13 cellular contexts compared by ENCODE assay signal in genomic region chr10:101558206-101558605, GRCh38. TPM values are rescaled to one million over a fixed set of nuclear protein-coding genes. Genes with fewer than 3 reads are reported as not detected.
DNase-seq lines count a peak whose midpoint lies in the region; ATAC-seq, FAIRE-seq and TF ChIP-seq lines count a peak whose summit lies in the region.
"Had no signal": no experiment of that assay in that cellular context is flagged by ENCODE, and none has a peak within 500 bp of the region (broad histone marks: within the 10 kb centered on the region; RNA-seq: fewer than 3 reads in every experiment).

No MANE protein-coding gene starts in this region.

- H3K27me3 ChIP-seq in K562 (ENCODE audit: control insufficient read depth in 2 of 2, insufficient read depth in 2 of 2, low read length in 2 of 2) (no peaks in the 10 kb centered on the region), prostate gland (replicated peaks; ENCODE audit: insufficient read depth) (no peaks in the 10 kb centered on the region)
- H3K27me3 ChIP-seq: BE2C had no signal

- DNase-seq in activated naive CD8-positive, alpha-beta T cell treated with anti-CD3 and anti-CD28 coated beads, Interleukin-2, amount 10 ng/mL, durations not matched to agents 7 days and 5 days: no peak
- DNase-seq in activated naive CD8-positive, alpha-beta T cell treated with anti-CD3 and anti-CD28 coated beads, Interleukin-2, amount 50 U/mL, for 24 hours: no peak
- DNase-seq in NCI-H69 (lab: John Stamatoyannopoulos, UW) (peak; percentile 47), K562 (ENCODE audit: extremely low read depth in 1 of 4, low spot score in 3 of 4) (no peak), D341Med (ENCODE audit: low spot score) (no peak), NCI-H2196 treated with DMSO at 0.1 percent for 48 hours (lab: John Stamatoyannopoulos, UW; ENCODE audit: unreplicated experiment) (no peak), prostate gland (ENCODE audit: low spot score) (no peak)
- DNase-seq in stimulated activated naive CD8-positive, alpha-beta T cell treated with anti-CD3 and anti-CD28 coated beads, Interleukin-15, amount 100 ng/mL, for 72 hours: no peak
- DNase-seq: BE2C, left cardiac atrium, NCI-H2107, spleen had no signal

- H2AFZ ChIP-seq in K562 (ENCODE audit: low read depth, low read length): no peak overlapping the region

- 0 out of 4 replicates have a peak overlapping the region, but pooled peaks of 1 of the 2 experiments have one; percentile 45 for H3K9ac ChIP-seq in K562 (ENCODE audit: insufficient read depth in 1 of 2, low read depth in 2 of 2, low read length in 2 of 2)

- BruUV-seq in K562 (replicated peaks; lab: Mats Ljungman, UMichigan): no TSS peak

- H3K36me3 ChIP-seq in K562 (ENCODE audit: control insufficient read depth, insufficient read depth, low read length) (no peaks in the 10 kb centered on the region), prostate gland (no peaks in the 10 kb centered on the region)
- H3K36me3 ChIP-seq: BE2C had no signal

- POLR2A ChIA-PET in activated naive CD8-positive, alpha-beta T cell treated with anti-CD3 and anti-CD28 coated beads, Interleukin-2, amount 10 ng/mL, durations not matched to agents 7 days and 5 days (lab: Charles Lee): interaction anchor here (1.3 kb wide), 1 partner anchor 12 kb away, joined by 4 read pairs; no protein-coding TSS in a partner anchor
- POLR2A ChIA-PET in K562 (lab: Yijun Ruan, JAX): interaction anchor here (0.6 kb wide), 1 partner anchor 252 kb away, joined by 3 read pairs; no protein-coding TSS in a partner anchor

- no peak for TF ChIP-seq RAD21 in K562 (CRISPR knock-in tag; conservative IDR thresholded peaks at IDR 0.05 in 1 of 2, IDR thresholded peaks at IDR 0.05 in 1 of 2)

- peak overlapping the region; percentile 58 for H3K27ac Mint-ChIP-seq in activated naive CD8-positive, alpha-beta T cell treated with anti-CD3 and anti-CD28 coated beads, Interleukin-2, amount 10 ng/mL, durations not matched to agents 7 days and 5 days
- no peak overlapping the region for H3K27ac Mint-ChIP-seq in activated naive CD8-positive, alpha-beta T cell treated with anti-CD3 and anti-CD28 coated beads, Interleukin-2, amount 50 U/mL, for 24 hours
- peak overlapping the region in 1 of 2 donors; percentile 31 for H3K27ac Mint-ChIP-seq in stimulated activated naive CD8-positive, alpha-beta T cell treated with anti-CD3 and anti-CD28 coated beads, Interleukin-15, amount 100 ng/mL, for 72 hours
- H3K27ac Mint-ChIP-seq: activated naive CD8-positive, alpha-beta T cell had no signal

- peaks cover 18% of the 10 kb centered on the region for H3K4me1 Mint-ChIP-seq in activated naive CD8-positive, alpha-beta T cell treated with anti-CD3 and anti-CD28 coated beads, Interleukin-2, amount 10 ng/mL, durations not matched to agents 7 days and 5 days
- H3K4me1 Mint-ChIP-seq in activated naive CD8-positive, alpha-beta T cell treated with anti-CD3 and anti-CD28 coated beads, Interleukin-2, amount 50 U/mL, for 24 hours: peaks cover 6% of the 10 kb centered on the region
- peaks cover 24% of the 10 kb centered on the region for H3K4me1 Mint-ChIP-seq in stimulated activated naive CD8-positive, alpha-beta T cell treated with anti-CD3 and anti-CD28 coated beads, Interleukin-15, amount 100 ng/mL, for 72 hours

- no peak for FAIRE-seq in K562 (lab: Jason Lieb, UNC)

- no peak overlapping the region for H3K4me3 Mint-ChIP-seq in activated naive CD8-positive, alpha-beta T cell treated with anti-CD3 and anti-CD28 coated beads, Interleukin-2, amount 10 ng/mL, durations not matched to agents 7 days and 5 days
- H3K4me3 Mint-ChIP-seq in activated naive CD8-positive, alpha-beta T cell treated with anti-CD3 and anti-CD28 coated beads, Interleukin-2, amount 50 U/mL, for 24 hours: no peak overlapping the region
- H3K4me3 Mint-ChIP-seq in stimulated activated naive CD8-positive, alpha-beta T cell treated with anti-CD3 and anti-CD28 coated beads, Interleukin-15, amount 100 ng/mL, for 72 hours: no peak overlapping the region
- H3K4me3 Mint-ChIP-seq: activated naive CD8-positive, alpha-beta T cell had no signal

- H3K79me2 ChIP-seq in K562 (ENCODE audit: control insufficient read depth, insufficient read depth, low read length): no peaks in the 10 kb centered on the region

- no peak overlapping the region for H3K4me3 ChIP-seq in K562
- no peak overlapping the region for H3K4me3 ChIP-seq in prostate gland
- H3K4me3 ChIP-seq: spleen had no signal

- TF ChIP-seq CTCF in K562 (IDR thresholded peaks at IDR 0.05 in 2 of 3, conservative IDR thresholded peaks at IDR 0.05 in 1 of 3; ENCODE audit: insufficient read depth in 2 of 3, low read depth in 1 of 3, low read length in 3 of 3) (no peak), prostate gland (IDR thresholded peaks at IDR 0.05) (no peak)

- H3K4me1 ChIP-seq in K562 (replicated peaks in 1 of 2; ENCODE audit: control insufficient read depth in 2 of 2, insufficient read depth in 2 of 2, low read length in 2 of 2) (peaks cover 0 to 9% of the 10 kb centered on the region in 2 experiments; a peak in 2 of 5 replicates), prostate gland (replicated peaks) (no peaks in the 10 kb centered on the region)

- TF ChIP-seq POLR2A in K562 (conservative IDR thresholded peaks at IDR 0.05): no peak
- TF ChIP-seq POLR2A in prostate gland (IDR thresholded peaks at IDR 0.05): no peak

- H3K4me2 ChIP-seq in K562 (ENCODE audit: insufficient read depth, low read length): no peak overlapping the region

- H3K27ac ChIP-seq in K562 (ENCODE audit: extremely low read depth, low read depth, low read length) (no peak overlapping the region), prostate gland (no peak overlapping the region)
- H3K27ac ChIP-seq: spleen had no signal

- H3K9me3 ChIP-seq in K562 (replicated peaks; ENCODE audit: control insufficient read depth, insufficient read depth, low read depth, low read length) (no peaks in the 10 kb centered on the region), prostate gland (no peaks in the 10 kb centered on the region)
- H3K9me3 ChIP-seq: BE2C, spleen had no signal

- no peaks in the 10 kb centered on the region for H3K9me3 Mint-ChIP-seq in activated naive CD8-positive, alpha-beta T cell treated with anti-CD3 and anti-CD28 coated beads, Interleukin-2, amount 10 ng/mL, durations not matched to agents 7 days and 5 days
- H3K9me3 Mint-ChIP-seq in activated naive CD8-positive, alpha-beta T cell treated with anti-CD3 and anti-CD28 coated beads, Interleukin-2, amount 50 U/mL, for 24 hours: no peaks in the 10 kb centered on the region
- no peaks in the 10 kb centered on the region for H3K9me3 Mint-ChIP-seq in stimulated activated naive CD8-positive, alpha-beta T cell treated with anti-CD3 and anti-CD28 coated beads, Interleukin-15, amount 100 ng/mL, for 72 hours

- WGBS in K562 (ENCODE audit: insufficient coverage, low coverage, missing lambda C conversion rate): 36% methylated on average over 2 of the region's 2 CpGs
- 47% methylated on average over 2 of the region's 2 CpGs for WGBS in prostate gland

- in situ Hi-C loops in K562 (cut with MboI): no loop called here

- no peak for TF ChIP-seq EP300 in K562 (IDR thresholded peaks at IDR 0.05; ENCODE audit: low read length)

- CTCF ChIA-PET in K562 (lab: Yijun Ruan, JAX; ENCODE audit: low intra/inter-chr PET ratio): no interaction called here

- H3K36me3 Mint-ChIP-seq in activated naive CD8-positive, alpha-beta T cell treated with anti-CD3 and anti-CD28 coated beads, Interleukin-2, amount 10 ng/mL, durations not matched to agents 7 days and 5 days: no peaks in the 10 kb centered on the region
- no peaks in the 10 kb centered on the region for H3K36me3 Mint-ChIP-seq in activated naive CD8-positive, alpha-beta T cell treated with anti-CD3 and anti-CD28 coated beads, Interleukin-2, amount 50 U/mL, for 24 hours (ENCODE audit: low read depth)
- H3K36me3 Mint-ChIP-seq: activated naive CD8-positive, alpha-beta T cell had no signal

- no peaks in the 10 kb centered on the region for H3K27me3 Mint-ChIP-seq in activated naive CD8-positive, alpha-beta T cell treated with anti-CD3 and anti-CD28 coated beads, Interleukin-2, amount 10 ng/mL, durations not matched to agents 7 days and 5 days
- H3K27me3 Mint-ChIP-seq in activated naive CD8-positive, alpha-beta T cell treated with anti-CD3 and anti-CD28 coated beads, Interleukin-2, amount 50 U/mL, for 24 hours: no peaks in the 10 kb centered on the region
- no peaks in the 10 kb centered on the region for H3K27me3 Mint-ChIP-seq in stimulated activated naive CD8-positive, alpha-beta T cell treated with anti-CD3 and anti-CD28 coated beads, Interleukin-15, amount 100 ng/mL, for 72 hours
- H3K27me3 Mint-ChIP-seq: activated naive CD8-positive, alpha-beta T cell had no signal

- intact Hi-C loops in K562 (cut with micrococcal nuclease) (no loop called here), prostate gland (cut with DNase I) (no loop called here)

- no peaks in the 10 kb centered on the region for H4K20me1 ChIP-seq in K562 (replicated peaks; ENCODE audit: control insufficient read depth, insufficient read depth, low read length)

- no peaks in the 10 kb centered on the region for H3K9me1 ChIP-seq in K562 (ENCODE audit: control insufficient read depth, insufficient read depth, low read length)

- peak; percentile 79 for ATAC-seq in activated naive CD8-positive, alpha-beta T cell treated with anti-CD3 and anti-CD28 coated beads, Interleukin-2, amount 10 ng/mL, durations not matched to agents 7 days and 5 days (ENCODE audit: low read depth)
- ATAC-seq in activated naive CD8-positive, alpha-beta T cell treated with anti-CD3 and anti-CD28 coated beads, Interleukin-2, amount 50 U/mL, for 24 hours: no peak
- ATAC-seq in K562: peak; percentile 56
- peak; percentile 38 for ATAC-seq in stimulated activated naive CD8-positive, alpha-beta T cell treated with anti-CD3 and anti-CD28 coated beads, Interleukin-15, amount 100 ng/mL, for 72 hours

RNA-seq across cellular contexts. Expression of gene POLL, which starts 29.9 kb away (rescaled TPM):
- 10 to 100 TPM; 34.9 to 37.7 TPM for total RNA-seq in activated naive CD8-positive, alpha-beta T cell treated with anti-CD3 and anti-CD28 coated beads, Interleukin-2, amount 10 ng/mL, durations not matched to agents 7 days and 5 days
- 27.0 and 79.5 TPM in 2 replicates for total RNA-seq in K562 (2011; cell fraction: chromatin; rRNA removed; ENCODE audit: low replicate concordance)
- total RNA-seq in K562 (2011; cell fraction: nucleolus; rRNA removed): 44.1 and 46.7 TPM in 2 replicates
- 37.4 and 38.1 TPM in 2 replicates for total RNA-seq in K562 (2011; cell fraction: nucleoplasm; rRNA removed)
- total RNA-seq in K562 (2014; rRNA removed): 10.9 and 11.7 TPM in 2 replicates
- 5.4 and 6.4 TPM in 2 replicates for total RNA-seq in K562 (2014; rRNA removed; fragmentation: Illumina TruSeq; extraction: Trizol)
- total RNA-seq in K562 (2015; rRNA removed; fragmentation: Illumina TruSeq; extraction: Trizol): 6.9 and 8.4 TPM in 2 replicates
- 16.9 and 18.7 TPM in 2 replicates for total RNA-seq in K562 (2021)
- polyA plus RNA-seq in K562 (2011; rRNA removed): 13.7 and 21.8 TPM in 2 replicates
- polyA plus RNA-seq in K562 (2011; cell fraction: cytosol; rRNA removed): 25.2 and 35.8 TPM in 2 replicates
- polyA plus RNA-seq in K562 (2011; cell fraction: nucleus; rRNA removed): 60.9 and 95.5 TPM in 2 replicates
- 12.9 and 23.2 TPM in 2 replicates for polyA plus RNA-seq in K562 (2012)
- polyA plus RNA-seq in K562 (2014; fragmentation: Illumina TruSeq; extraction: Trizol): 13.3 and 14.2 TPM in 2 replicates
- polyA plus RNA-seq in K562 (2014; fragmentation: Nextera tagmentation; extraction: Ambion mirVana): 1 to 10 TPM; 1.2 to 2.1 TPM
- 13.3 and 16.1 TPM in 2 replicates for polyA plus RNA-seq in K562 (2014; rRNA removed)
- 15.2 and 18.3 TPM in 2 replicates for polyA minus RNA-seq in K562 (2011; rRNA and poly(A)+ RNA removed)
- polyA minus RNA-seq in K562 (2011; cell fraction: cytosol; rRNA and poly(A)+ RNA removed): 12.1 and 13.3 TPM in 2 replicates
- 20.1 and 24.3 TPM in 2 replicates for polyA minus RNA-seq in K562 (2011; cell fraction: nucleus; rRNA and poly(A)+ RNA removed)
- 10 to 100 TPM; 23.2 to 44.7 TPM for total RNA-seq in prostate gland

RNA-seq across cellular contexts. Expression of gene DPCD, which starts 29.9 kb away (rescaled TPM):
- 1 to 10 TPM; 4.0 to 5.5 TPM for total RNA-seq in activated naive CD8-positive, alpha-beta T cell treated with anti-CD3 and anti-CD28 coated beads, Interleukin-2, amount 10 ng/mL, durations not matched to agents 7 days and 5 days
- total RNA-seq in K562 (2011; cell fraction: chromatin; rRNA removed; ENCODE audit: low replicate concordance): 4.7 and 9.8 TPM in 2 replicates
- 4.9 and 6.3 TPM in 2 replicates for total RNA-seq in K562 (2011; cell fraction: nucleolus; rRNA removed)
- total RNA-seq in K562 (2011; cell fraction: nucleoplasm; rRNA removed): 7.3 and 8.6 TPM in 2 replicates
- total RNA-seq in K562 (2014; rRNA removed) (17.2 and 19.6 TPM in 2 replicates), K562 (2014; rRNA removed; fragmentation: Illumina TruSeq; extraction: Trizol) (15.0 and 15.7 TPM in 2 replicates), K562 (2015; rRNA removed; fragmentation: Illumina TruSeq; extraction: Trizol) (15.5 and 19.4 TPM in 2 replicates), K562 (2021) (10.0 and 12.1 TPM in 2 replicates), prostate gland (10 to 100 TPM; 23.9 to 66.1 TPM)
- polyA plus RNA-seq in K562 (2011; rRNA removed) (35.1 and 44.5 TPM in 2 replicates), K562 (2014; fragmentation: Illumina TruSeq; extraction: Trizol) (18.8 and 20.0 TPM in 2 replicates), K562 (2014; fragmentation: Nextera tagmentation; extraction: Ambion mirVana) (10 to 100 TPM; 37.6 to 45.2 TPM), K562 (2014; rRNA removed) (20.3 and 25.2 TPM in 2 replicates)
- 30.7 and 37.5 TPM in 2 replicates for polyA plus RNA-seq in K562 (2011; cell fraction: cytosol; rRNA removed)
- 21.2 and 22.3 TPM in 2 replicates for polyA plus RNA-seq in K562 (2011; cell fraction: nucleus; rRNA removed)
- 13.9 and 26.4 TPM in 2 replicates for polyA plus RNA-seq in K562 (2012)
- polyA minus RNA-seq in K562 (2011; rRNA and poly(A)+ RNA removed): 19.8 and 20.4 TPM in 2 replicates
- polyA minus RNA-seq in K562 (2011; cell fraction: cytosol; rRNA and poly(A)+ RNA removed): 1.6 and 6.1 TPM in 2 replicates
- 5.5 and 5.8 TPM in 2 replicates for polyA minus RNA-seq in K562 (2011; cell fraction: nucleus; rRNA and poly(A)+ RNA removed)
